In genomic region chr2:20103514-20103913, GRCh38 we compare ENCODE assay signal across 10 cellular contexts. TPM values are rescaled to one million over a fixed set of nuclear protein-coding genes. Genes with fewer than 3 reads are reported as not detected.
DNase-seq lines count a peak whose midpoint lies in the region; ATAC-seq and TF ChIP-seq lines count a peak whose summit lies in the region.
"Had no signal": no experiment of that assay in that cellular context is flagged by ENCODE, and none has a peak within 500 bp of the region (broad histone marks: within the 10 kb centered on the region; RNA-seq: fewer than 3 reads in every experiment).

No MANE protein-coding gene starts in this region.

- H3K27ac ChIP-seq in breast epithelium: no peak overlapping the region
- no peak overlapping the region for H3K27ac ChIP-seq in upper lobe of right lung
- H3K27ac ChIP-seq: SJCRH30 had no signal

- CTCF ChIA-PET in MCF 10A (lab: Yijun Ruan, JAX): interaction anchor here (0.6 to 10.3 kb wide), 27 partner anchors 8 to 540 kb away, joined by 3 to 140 read pairs (median 4); partner anchors contain the start of genes MATN3 and SDC1

- ATAC-seq in upper lobe of right lung: peak; percentile 11

- H3K36me3 Mint-ChIP-seq in MCF 10A (ENCODE audit: insufficient read depth, unreplicated experiment): no peaks in the 10 kb centered on the region

- DNase-seq in MCF 10A (ENCODE audit: unreplicated experiment) (peak; percentile 65), breast epithelium (ENCODE audit: low spot score in 2 of 2) (no peak), NCI-H526 treated with DMSO at 0.1 percent for 48 hours (lab: John Stamatoyannopoulos, UW) (peak; percentile 12), epithelial cell of proximal tubule (ENCODE audit: low read depth) (no peak), upper lobe of right lung (no peak), COLO829 (ENCODE audit: low spot score) (no peak), NCI-H2081 treated with DMSO at 0.1 percent for 48 hours (lab: John Stamatoyannopoulos, UW) (no peak)
- DNase-seq in activated CD4-positive, alpha-beta T cell treated with anti-CD3 and anti-CD28 coated beads, Interleukin-2, amount 50 U/mL, for 4 hours: no peak
- DNase-seq: activated T-cell treated with anti-CD3 and anti-CD28 coated beads, Interleukin-2, amount 50 U/mL, for 1 hour had no signal

- intact Hi-C loops in MCF 10A (cut with micrococcal nuclease): loop anchor here (1.0 to 5.0 kb wide), 4 partner anchors 121 to 539 kb away; partner anchors contain the start of gene SDC1
- intact Hi-C loops in breast epithelium (cut with DNase I; ENCODE audit: low total_unique reads): no loop called here
- intact Hi-C loops in upper lobe of right lung (cut with DNase I): no loop called here

- H3K4me3 ChIP-seq in breast epithelium (no peak overlapping the region), epithelial cell of proximal tubule (ENCODE audit: low read depth, low read length) (no peak overlapping the region), upper lobe of right lung (no peak overlapping the region)
- H3K4me3 ChIP-seq: SJCRH30 had no signal

- no TSS peak for BruUV-seq in MCF 10A (replicated peaks; lab: Mats Ljungman, UMichigan)

- H3K27ac Mint-ChIP-seq in MCF 10A (ENCODE audit: low read depth, unreplicated experiment): no peak overlapping the region

- TF ChIP-seq CTCF in MCF 10A (IDR thresholded peaks at IDR 0.05; ENCODE audit: unreplicated experiment) (peak; percentile 50), breast epithelium (IDR thresholded peaks at IDR 0.05) (no peak), epithelial cell of proximal tubule (conservative IDR thresholded peaks at IDR 0.05; ENCODE audit: low read depth, low read length) (peak; percentile 56), upper lobe of right lung (IDR thresholded peaks at IDR 0.05) (peak; percentile 30)

- POLR2A ChIA-PET in MCF 10A (lab: Yijun Ruan, JAX): interaction anchor here (0.6 to 1.8 kb wide), 7 partner anchors 110 to 191 kb away, joined by 3 to 10 read pairs (median 3); partner anchors contain the start of gene SDC1

- H3K27me3 ChIP-seq in breast epithelium: no peaks in the 10 kb centered on the region
- H3K27me3 ChIP-seq in upper lobe of right lung: peaks cover 4% of the 10 kb centered on the region

- H3K27me3 Mint-ChIP-seq in MCF 10A (ENCODE audit: insufficient read depth, unreplicated experiment): no peaks in the 10 kb centered on the region

- no peak overlapping the region for H3K4me3 Mint-ChIP-seq in MCF 10A (ENCODE audit: unreplicated experiment)

- H3K9me3 ChIP-seq in breast epithelium (peaks cover 11 to 13% of the 10 kb centered on the region in 2 donors), upper lobe of right lung (no peaks in the 10 kb centered on the region)
- H3K9me3 ChIP-seq: SJCRH30 had no signal

- no peaks in the 10 kb centered on the region for H3K4me1 ChIP-seq in breast epithelium
- no peaks in the 10 kb centered on the region for H3K4me1 ChIP-seq in upper lobe of right lung
- H3K4me1 ChIP-seq: SJCRH30 had no signal

- no peaks in the 10 kb centered on the region for H3K36me3 ChIP-seq in breast epithelium
- no peaks in the 10 kb centered on the region for H3K36me3 ChIP-seq in upper lobe of right lung
- H3K36me3 ChIP-seq: SJCRH30 had no signal

- H3K4me1 Mint-ChIP-seq in MCF 10A (ENCODE audit: insufficient read depth, unreplicated experiment): peaks cover 5% of the 10 kb centered on the region

- H3K9me3 Mint-ChIP-seq in MCF 10A (ENCODE audit: unreplicated experiment): peaks cover 9% of the 10 kb centered on the region

- TF ChIP-seq POLR2A in breast epithelium (IDR thresholded peaks at IDR 0.05): no peak

RNA-seq across cellular contexts. Expression of gene LAPTM4A, which starts 52.1 kb away (rescaled TPM):
- 145 and 160 TPM in 2 replicates for total RNA-seq in MCF 10A (2022)
- 100 to 1,000 TPM; 199 to 349 (median 264) TPM for total RNA-seq in breast epithelium
- total RNA-seq in epithelial cell of proximal tubule: 127 and 128 TPM in 2 replicates
- total RNA-seq in upper lobe of right lung: 245 TPM

Comparison
In these comparisons a context has a peak if more than half of its experiments do, and no peak if none do; other contexts are left out.
1. DNase-seq: peak in MCF 10A (single experiment) and NCI-H526 treated with DMSO at 0.1 percent for 48 hours (single experiment); none in breast epithelium (0 of 2), epithelial cell of proximal tubule (single experiment), upper lobe of right lung (single experiment), COLO829 (single experiment), activated CD4-positive, alpha-beta T cell treated with anti-CD3 and anti-CD28 coated beads, Interleukin-2, amount 50 U/mL, for 4 hours (0 of 2) and NCI-H2081 treated with DMSO at 0.1 percent for 48 hours (single experiment).
2. CTCF ChIP-seq: peak in MCF 10A (single experiment), epithelial cell of proximal tubule (single experiment) and upper lobe of right lung (single experiment); none in breast epithelium (0 of 3).